8 cellular contexts compared by ENCODE assay signal in the genomic region with DNA sequence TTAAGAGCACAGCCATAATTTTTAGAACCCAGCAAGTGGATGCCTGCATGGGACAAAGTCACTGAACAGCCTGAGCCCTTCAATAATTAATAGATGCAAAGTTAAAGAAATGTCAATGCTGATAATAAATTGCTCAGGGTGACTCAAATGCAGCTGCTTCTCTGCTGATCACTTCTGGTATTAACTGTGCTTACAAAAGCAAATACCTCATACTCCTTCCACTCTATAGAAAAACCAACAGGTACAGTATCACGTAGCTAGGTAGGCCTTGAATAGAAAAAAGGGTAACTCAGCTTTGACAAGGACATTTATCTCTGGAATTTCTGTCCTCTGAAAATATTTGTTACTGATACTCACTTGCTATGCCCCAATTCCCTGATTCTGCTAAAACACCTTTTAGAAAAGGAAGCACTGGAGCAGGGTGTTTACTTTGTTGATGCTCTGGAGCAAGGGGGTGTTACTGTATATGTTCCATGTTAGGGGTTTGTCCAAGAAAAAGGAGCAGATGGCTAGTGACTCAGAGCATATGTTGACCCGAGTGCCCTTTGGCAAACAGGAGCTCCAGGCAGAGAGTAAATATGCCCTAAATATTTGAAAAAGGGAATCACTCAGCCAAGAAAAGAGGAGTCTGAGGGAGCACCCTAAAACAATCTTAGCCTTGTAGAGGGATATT. TPM values are rescaled to one million over a fixed set of nuclear protein-coding genes. Genes with fewer than 3 reads are reported as not detected.
A peak's percentile ranks its signal among the peaks of the same experiment; 100 is the strongest.
DNase-seq lines count a peak whose midpoint lies in the region; ATAC-seq, FAIRE-seq and TF ChIP-seq lines count a peak whose summit lies in the region.

No MANE protein-coding gene starts in this region.

- no peaks in the 10 kb centered on the region for H3K27me3 Mint-ChIP-seq in activated T-cell treated with anti-CD3 and anti-CD28 coated beads, Interleukin-2, amount 50 U/mL, for 24 hours

- TF ChIP-seq CTCF in bronchial epithelial cell (IDR thresholded peaks at IDR 0.05; ENCODE audit: insufficient read depth, low read length, severe bottlenecking) (no peak), mucosa of descending colon (IDR thresholded peaks at IDR 0.05) (no peak)

- H3K27ac Mint-ChIP-seq in activated T-cell treated with anti-CD3 and anti-CD28 coated beads, Interleukin-2, amount 50 U/mL, for 24 hours, result no peak overlapping the region

- H3K4me3 Mint-ChIP-seq in activated T-cell treated with anti-CD3 and anti-CD28 coated beads, Interleukin-2, amount 50 U/mL, for 24 hours, result no peak overlapping the region

- no peaks in the 10 kb centered on the region for H3K36me3 Mint-ChIP-seq in activated T-cell treated with anti-CD3 and anti-CD28 coated beads, Interleukin-2, amount 50 U/mL, for 24 hours (ENCODE audit: low read depth)

- no peaks in the 10 kb centered on the region for H3K27me3 ChIP-seq in bronchial epithelial cell (ENCODE audit: control insufficient read depth, insufficient read depth, low read length)

- H3K9me3 ChIP-seq in mucosa of descending colon, result no peaks in the 10 kb centered on the region

- intact Hi-C loops in mucosa of descending colon (cut with DNase I, micrococcal nuclease), result no loop called here

- DNase-seq in DMS 273 (lab: John Stamatoyannopoulos, UW; ENCODE audit: unreplicated experiment) (peak; percentile 92), NCI-H1930 (lab: John Stamatoyannopoulos, UW) (peak; percentile 39 to 75), bronchial epithelial cell (ENCODE audit: low read depth) (peak; percentile 56), mucosa of descending colon (peak in 1 of 3 donors; percentile 50), cortex of kidney (lab: John Stamatoyannopoulos, UW) (no peak), putamen (ENCODE audit: low spot score) (no peak)
- DNase-seq in activated T-cell treated with anti-CD3 and anti-CD28 coated beads, Interleukin-2, amount 50 U/mL, for 24 hours, result no peak
- DNase-seq in stimulated activated CD4-positive, alpha-beta T cell treated with anti-CD3 and anti-CD28 coated beads, Interleukin-1b, Interleukin-23, amount 100 ng/mL, for 48 hours, result no peak

- H3K4me3 ChIP-seq in bronchial epithelial cell (ENCODE audit: low read depth, low read length) (no peak overlapping the region), mucosa of descending colon (no peak overlapping the region)

- H3K9me3 Mint-ChIP-seq in activated T-cell treated with anti-CD3 and anti-CD28 coated beads, Interleukin-2, amount 50 U/mL, for 24 hours, result no peaks in the 10 kb centered on the region

- H3K4me1 Mint-ChIP-seq in activated T-cell treated with anti-CD3 and anti-CD28 coated beads, Interleukin-2, amount 50 U/mL, for 24 hours (ENCODE audit: low read depth), result no peaks in the 10 kb centered on the region

- H3K4me1 ChIP-seq in mucosa of descending colon (ENCODE audit: low read depth), result peaks cover 7% of the 10 kb centered on the region

- no peaks in the 10 kb centered on the region for H3K36me3 ChIP-seq in bronchial epithelial cell (ENCODE audit: control insufficient read depth, insufficient read depth, low read length)
- no peaks in the 10 kb centered on the region for H3K36me3 ChIP-seq in mucosa of descending colon (ENCODE audit: low read depth)

- no peak for FAIRE-seq in bronchial epithelial cell (lab: Jason Lieb, UNC)

- ATAC-seq in mucosa of descending colon, result peak; percentile 79

RNA-seq across cellular contexts. Expression of a gene that starts 59.1 kb away (rescaled TPM):
- total RNA-seq in bronchial epithelial cell, result 106 and 162 TPM in 2 replicates
- total RNA-seq in mucosa of descending colon, result 100 to 1,000 TPM; 219 to 278 (median 224) TPM

Comparison
In these comparisons a context has a peak if more than half of its experiments do, and no peak if none do; other contexts are left out.
1. DNase-seq: peak in DMS 273 (single experiment), NCI-H1930 (2 of 2) and bronchial epithelial cell (single experiment); none in activated T-cell treated with anti-CD3 and anti-CD28 coated beads, Interleukin-2, amount 50 U/mL, for 24 hours (single experiment), cortex of kidney (single experiment), stimulated activated CD4-positive, alpha-beta T cell treated with anti-CD3 and anti-CD28 coated beads, Interleukin-1b, Interleukin-23, amount 100 ng/mL, for 48 hours (single experiment) and putamen (single experiment).